16 cellular contexts compared by ENCODE assay signal in genomic region chr11:27064086-27064485, GRCh38.
DNase-seq lines count a peak whose midpoint lies in the region; ATAC-seq and TF ChIP-seq lines count a peak whose summit lies in the region.
"Had no signal": no experiment of that assay in that cellular context is flagged by ENCODE, and none has a peak within 500 bp of the region (broad histone marks: within the 10 kb centered on the region; RNA-seq: fewer than 3 reads in every experiment).

No MANE protein-coding gene starts in this region.

- H2AFZ ChIP-seq in OCI-LY1 (ENCODE audit: low read length): no peak overlapping the region
- H2AFZ ChIP-seq: GM23248 had no signal

- no peaks in the 10 kb centered on the region for H3F3A ChIP-seq in OCI-LY1 (ENCODE audit: insufficient read depth, low read length)

- H3K4me1 ChIP-seq in OCI-LY1 (ENCODE audit: insufficient read depth, low read length, severe bottlenecking): peaks cover 62% of the 10 kb centered on the region
- H3K4me1 ChIP-seq: A549, BLaER1, Caco-2 had no signal

- DNase-seq in GM03348 (ENCODE audit: low spot score): peak; percentile 27
- peak; percentile 23 to 44 for DNase-seq in foreskin fibroblast
- no peak for DNase-seq in NCI-H82 (lab: John Stamatoyannopoulos, UW)
- DNase-seq: AML-193; Caco-2; CD8-positive, alpha-beta memory T cell; DND-41; GF-D8; GM23248 had no signal

- H3K36me3 ChIP-seq in OCI-LY1 (ENCODE audit: insufficient read depth, low read length): peaks cover 63% of the 10 kb centered on the region
- H3K36me3 ChIP-seq: BLaER1 had no signal

- peak overlapping the region; percentile 13 for H3K9ac ChIP-seq in OCI-LY1 (ENCODE audit: low read length)
- H3K9ac ChIP-seq: BLaER1, GM23248 had no signal

- peak overlapping the region; percentile 5 for H3K4me3 ChIP-seq in OCI-LY1 (ENCODE audit: low read depth, low read length, poor library complexity, severe bottlenecking)
- H3K4me3 ChIP-seq in foreskin fibroblast (ENCODE audit: low read depth in 1 of 2, low read length in 2 of 2): no peak overlapping the region
- H3K4me3 ChIP-seq: A549, BLaER1, GM23248 had no signal

- H3K27me3 ChIP-seq in OCI-LY1 (ENCODE audit: insufficient read depth, low read length): no peaks in the 10 kb centered on the region
- H3K27me3 ChIP-seq: BLaER1 had no signal

- no peak for ATAC-seq in HG03135 (IDR thresholded peaks at IDR 0.05; ENCODE audit: unreplicated experiment)
- ATAC-seq in GM21528 (IDR thresholded peaks at IDR 0.05; ENCODE audit: low FRiP score, unreplicated experiment): no peak
- ATAC-seq: A549, HCT116, HepG2 had no signal

- no peak for TF ChIP-seq CTCF in OCI-LY1 (IDR thresholded peaks at IDR 0.05; ENCODE audit: low read length)
- no peak for TF ChIP-seq CTCF in foreskin fibroblast (IDR thresholded peaks at IDR 0.05; ENCODE audit: low read depth, low read length)

- H3K79me2 ChIP-seq in OCI-LY1 (ENCODE audit: insufficient read depth, low read length): no peaks in the 10 kb centered on the region

- peak overlapping the region; percentile 86 for H3K27ac ChIP-seq in OCI-LY1 (ENCODE audit: low read depth, low read length, poor library complexity, severe bottlenecking)
- H3K27ac ChIP-seq: A549, BLaER1, GM23248 had no signal

- H3K9me2 ChIP-seq in OCI-LY1 (ENCODE audit: low read depth, low read length): no peaks in the 10 kb centered on the region

- H3K9me3 ChIP-seq in OCI-LY1 (ENCODE audit: low read length): no peaks in the 10 kb centered on the region; the same call in 1 of the 2 replicates
- H3K9me3 ChIP-seq: A549, BLaER1, Caco-2 had no signal

- no peaks in the 10 kb centered on the region for H4K20me1 ChIP-seq in OCI-LY1 (ENCODE audit: insufficient read depth, low read length)
- H4K20me1 ChIP-seq: BLaER1 had no signal

- H3K4me2 ChIP-seq in OCI-LY1 (ENCODE audit: low read length): peak overlapping the region; percentile 43
- H3K4me2 ChIP-seq: A549, BLaER1 had no signal
